In genomic region chr5:177454397-177455035, GRCh38 we compare ENCODE assay signal across 1 cellular context.
TF ChIP-seq lines count a peak whose summit lies in the region.

No MANE protein-coding gene starts in this region.

TF ChIP-seq in HepG2, 621 proteins besides CTCF, POLR2A, EP300 and RAD21 (continues in another document):
- TF ChIP-seq ZNF18 (CRISPR knock-in tag; IDR thresholded peaks at IDR 0.05; ENCODE audit: insufficient replicate concordance) (peak; percentile 89), ZSCAN25 (CRISPR knock-in tag; IDR thresholded peaks at IDR 0.05) (peak; percentile 42; the same call in 1 of the 2 replicates), ZNF513 (CRISPR knock-in tag; conservative IDR thresholded peaks at IDR 0.05) (no peak), GABPB1 (CRISPR knock-in tag; IDR thresholded peaks at IDR 0.05) (peak; percentile 78; the same call in 1 of the 2 replicates), ISL2 (CRISPR knock-in tag; IDR thresholded peaks at IDR 0.05) (peak; percentile 66), HMG20B (CRISPR knock-in tag; conservative IDR thresholded peaks at IDR 0.05) (no peak), NFE2L2 (IDR thresholded peaks at IDR 0.05; ENCODE audit: low read length) (no peak), ZBTB21 (CRISPR knock-in tag; IDR thresholded peaks at IDR 0.05) (peak; percentile 92), ZNF451 (CRISPR knock-in tag; IDR thresholded peaks at IDR 0.05) (no peak), ATF1 (CRISPR knock-in tag; IDR thresholded peaks at IDR 0.05) (peak; percentile 82; the same call in 1 of the 2 replicates), UBTF (CRISPR knock-in tag; IDR thresholded peaks at IDR 0.05) (peak; percentile 45; the same call in 1 of the 2 replicates), KAT2B (IDR thresholded peaks at IDR 0.05; ENCODE audit: borderline replicate concordance, low read depth, low read length) (no peak), SMC3 (IDR thresholded peaks at IDR 0.05; ENCODE audit: low read length) (peak; percentile 50; the same call in 1 of the 2 replicates), ZGPAT (CRISPR knock-in tag; IDR thresholded peaks at IDR 0.05) (peak; percentile 67; the same call in 1 of the 2 replicates), ZHX2 (IDR thresholded peaks at IDR 0.05; ENCODE audit: low read depth) (peak; percentile 79), ZHX2 (CRISPR knock-in tag; IDR thresholded peaks at IDR 0.05; ENCODE audit: borderline replicate concordance) (no peak), ZNF446 (CRISPR knock-in tag; IDR thresholded peaks at IDR 0.05) (0 out of 2 replicates have a peak, but pooled peaks have one; percentile 44), ETV5 (CRISPR knock-in tag; IDR thresholded peaks at IDR 0.05; ENCODE audit: borderline replicate concordance) (peak; percentile 49; the same call in 1 of the 2 replicates), FOXK1 (CRISPR knock-in tag; IDR thresholded peaks at IDR 0.05; ENCODE audit: borderline replicate concordance, low read depth) (peak; percentile 26; the same call in 1 of the 2 replicates), GPN1 (CRISPR knock-in tag; IDR thresholded peaks at IDR 0.05; ENCODE audit: borderline replicate concordance) (no peak), RFX5 (IDR thresholded peaks at IDR 0.05; ENCODE audit: low read depth, low read length) (peak; percentile 67; the same call in 1 of the 2 replicates), HOXA3 (CRISPR knock-in tag; IDR thresholded peaks at IDR 0.05) (peak; percentile 95), TAF1 (CRISPR knock-in tag; IDR thresholded peaks at IDR 0.05) (no peak), AGO1 (IDR thresholded peaks at IDR 0.05; ENCODE audit: low read depth, low read length, poor library complexity, severe bottlenecking) (peak; percentile 84), KAT8 (CRISPR knock-in tag; IDR thresholded peaks at IDR 0.05) (peak; percentile 50; the same call in 1 of the 2 replicates), ELF1 (CRISPR knock-in tag; IDR thresholded peaks at IDR 0.05) (no peak), TFDP1 (CRISPR knock-in tag; IDR thresholded peaks at IDR 0.05; ENCODE audit: borderline replicate concordance) (no peak), CREB1 (IDR thresholded peaks at IDR 0.05) (peak; percentile 100), CREB1 (CRISPR knock-in tag; IDR thresholded peaks at IDR 0.05) (peak; percentile 89), GLMP (CRISPR knock-in tag; IDR thresholded peaks at IDR 0.05; ENCODE audit: borderline replicate concordance) (no peak), HNF4G (IDR thresholded peaks at IDR 0.05; ENCODE audit: borderline replicate concordance, low read depth, low read length) (no peak), HNF4G (CRISPR knock-in tag; IDR thresholded peaks at IDR 0.05; ENCODE audit: borderline replicate concordance, low read depth) (0 out of 2 replicates have a peak, but pooled peaks have one; percentile 28), RBFOX2 (IDR thresholded peaks at IDR 0.05; ENCODE audit: low read depth, low read length) (peak; percentile 47), SRSF9 (IDR thresholded peaks at IDR 0.05; ENCODE audit: borderline replicate concordance, insufficient read depth, low read depth, low read length, poor library complexity, severe bottlenecking) (no peak), ATF2 (CRISPR knock-in tag; IDR thresholded peaks at IDR 0.05) (peak; percentile 96), ATF7 (IDR thresholded peaks at IDR 0.05) (peak; percentile 97), ATF7 (CRISPR knock-in tag; IDR thresholded peaks at IDR 0.05) (peak; percentile 95), ERF (CRISPR knock-in tag; IDR thresholded peaks at IDR 0.05) (peak; percentile 74; the same call in 1 of the 2 replicates), ZNF333 (CRISPR knock-in tag; IDR thresholded peaks at IDR 0.05; ENCODE audit: borderline replicate concordance) (no peak; the same call in 1 of the 2 replicates), SMAD1 (CRISPR knock-in tag; IDR thresholded peaks at IDR 0.05; ENCODE audit: borderline replicate concordance, low read depth) (no peak)
